Comparison of ENCODE assay signal across 23 cellular contexts in genomic region chr11:20020198-20020597, GRCh38.
"Had no signal": no experiment of that assay in that cellular context is flagged by ENCODE, and none has a peak within 500 bp of the region (broad histone marks: within the 10 kb centered on the region; RNA-seq: fewer than 3 reads in every experiment).

No MANE protein-coding gene starts in this region.

- FAIRE-seq: endometrium, frontal cortex, kidney had no signal

- H3K27me3 ChIP-seq: ovary, tibial nerve, upper lobe of right lung, uterus had no signal

- H3K27ac Mint-ChIP-seq: effector memory CD8-positive, alpha-beta T cell; naive thymus-derived CD8-positive, alpha-beta T cell; nephron progenitor cell; stimulated activated naive B cell treated with anti-CD40 and anti-IgM and Interleukin-4, amounts not matched to agents 10 μg/mL and 1 μg/mL and 100 μg/mL, for 72 hours; stimulated activated naive CD8-positive, alpha-beta T cell treated with anti-CD3 and anti-CD28 coated beads, Interleukin-15, Interleukin-2, amounts not matched to agents 100 ng/mL and 50 ng/mL, for 24 hours had no signal

- H3K9me3 ChIP-seq: left ventricle myocardium inferior, lower lobe of right lung, ovary, psoas muscle, thoracic aorta, tibial nerve, upper lobe of right lung, uterus had no signal

- H3K4me3 ChIP-seq: left ventricle myocardium inferior, lower lobe of right lung, ovary, psoas muscle, skin epidermis, thoracic aorta, tibial nerve, upper lobe of right lung, uterus had no signal

- H3K36me3 Mint-ChIP-seq: naive thymus-derived CD8-positive, alpha-beta T cell; stimulated activated naive B cell treated with anti-CD40 and anti-IgM and Interleukin-4, amounts not matched to agents 10 μg/mL and 1 μg/mL and 100 μg/mL, for 72 hours had no signal

- H3K4me3 Mint-ChIP-seq: effector memory CD8-positive, alpha-beta T cell; naive thymus-derived CD8-positive, alpha-beta T cell; nephron progenitor cell; stimulated activated naive B cell treated with anti-CD40 and anti-IgM and Interleukin-4, amounts not matched to agents 10 μg/mL and 1 μg/mL and 100 μg/mL, for 72 hours; stimulated activated naive CD8-positive, alpha-beta T cell treated with anti-CD3 and anti-CD28 coated beads, Interleukin-15, Interleukin-2, amounts not matched to agents 100 ng/mL and 50 ng/mL, for 24 hours had no signal

- H3K4me1 ChIP-seq: lower lobe of right lung, upper lobe of right lung, uterus had no signal

- H3K27ac ChIP-seq: left ventricle myocardium inferior, lower lobe of right lung, ovary, psoas muscle, skin epidermis, thoracic aorta, tibial nerve, upper lobe of right lung, uterus had no signal

- H3K9me3 Mint-ChIP-seq: effector memory CD8-positive, alpha-beta T cell; nephron progenitor cell; stimulated activated naive B cell treated with anti-CD40 and anti-IgM and Interleukin-4, amounts not matched to agents 10 μg/mL and 1 μg/mL and 100 μg/mL, for 72 hours; stimulated activated naive CD8-positive, alpha-beta T cell treated with anti-CD3 and anti-CD28 coated beads, Interleukin-15, Interleukin-2, amounts not matched to agents 100 ng/mL and 50 ng/mL, for 24 hours had no signal

- ATAC-seq: effector memory CD8-positive, alpha-beta T cell; lower lobe of right lung; naive thymus-derived CD8-positive, alpha-beta T cell; psoas muscle; right cardiac atrium; stimulated activated naive B cell treated with anti-CD40 and anti-IgM and Interleukin-4, amounts not matched to agents 10 μg/mL and 1 μg/mL and 100 μg/mL, for 72 hours; upper lobe of right lung had no signal

- DNase-seq: cortex of kidney; effector memory CD8-positive, alpha-beta T cell; kidney; left ventricle myocardium inferior; lower lobe of right lung; naive thymus-derived CD8-positive, alpha-beta T cell; nephron progenitor cell; occipital lobe; ovary; posterior cingulate gyrus; psoas muscle; right cardiac atrium; stimulated activated CD4-positive, alpha-beta T cell treated with anti-CD3 and anti-CD28 coated beads, Interleukin-15, amount 100 ng/mL, for 24 hours; stimulated activated CD4-positive, alpha-beta T cell treated with anti-CD3 and anti-CD28 coated beads, Interleukin-2, amount 100 ng/mL, for 48 hours; stimulated activated naive B cell treated with anti-CD40 and anti-IgM and Interleukin-4, amounts not matched to agents 10 μg/mL and 1 μg/mL and 100 μg/mL, for 72 hours; upper lobe of right lung; uterus had no signal

- H3K36me3 ChIP-seq: left ventricle myocardium inferior, lower lobe of right lung, ovary, thoracic aorta, tibial nerve, upper lobe of right lung, uterus had no signal

- H3K4me1 Mint-ChIP-seq: naive thymus-derived CD8-positive, alpha-beta T cell had no signal
